In the genomic region with DNA sequence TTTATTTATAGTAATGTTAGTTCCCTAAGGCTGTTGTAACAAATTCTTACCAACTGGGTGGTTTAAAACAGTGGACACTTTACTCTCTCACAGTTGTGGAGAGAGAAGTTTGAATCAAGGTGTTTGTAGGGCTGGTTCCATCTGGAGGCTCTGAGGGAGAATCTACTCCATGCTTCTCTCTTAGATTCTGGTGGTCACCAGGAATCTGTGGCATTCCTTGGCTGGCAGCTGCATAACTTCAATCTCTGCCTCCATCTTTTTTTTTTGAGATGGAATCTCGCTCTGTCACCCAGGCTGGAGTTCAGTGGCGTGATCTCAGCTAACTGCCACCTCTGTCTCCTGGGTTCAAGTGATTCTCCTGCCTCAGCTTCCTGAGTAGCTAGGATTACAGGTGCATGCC, we compare ENCODE assay signal across 16 cellular contexts. TPM values are rescaled to one million over a fixed set of nuclear protein-coding genes. Genes with fewer than 3 reads are reported as not detected.
DNase-seq lines count a peak whose midpoint lies in the region; ATAC-seq and TF ChIP-seq lines count a peak whose summit lies in the region.
"Had no signal": no experiment of that assay in that cellular context is flagged by ENCODE, and none has a peak within 500 bp of the region (broad histone marks: within the 10 kb centered on the region; RNA-seq: fewer than 3 reads in every experiment).

No MANE protein-coding gene starts in this region.

- H3K27me3 Mint-ChIP-seq in CD4-positive, alpha-beta memory T cell = peaks cover 8 to 9% of the 10 kb centered on the region in 2 donors

- H2BK12ac ChIP-seq in mesenchymal stem cell (ENCODE audit: low read length in 2 of 2) = no peak overlapping the region

- H3K9me3 Mint-ChIP-seq in CD4-positive, alpha-beta memory T cell = peaks cover 0 to 2% (median 0%) of the 10 kb centered on the region in 8 donors

- no peak overlapping the region for H3K23ac ChIP-seq in mesenchymal stem cell (ENCODE audit: low read length in 2 of 2)

- no peak overlapping the region for H2AFZ ChIP-seq in mesenchymal stem cell (ENCODE audit: low read depth, low read length)
- H2AFZ ChIP-seq: GM23338 had no signal

- H4K8ac ChIP-seq in mesenchymal stem cell (ENCODE audit: low read length) = no peak overlapping the region

- H3K27ac ChIP-seq in CD4-positive, alpha-beta memory T cell (ENCODE audit: low read depth, low read length) = no peak overlapping the region
- H3K27ac ChIP-seq in mesenchymal stem cell (ENCODE audit: low read length, poor library complexity, severe bottlenecking) = no peak overlapping the region
- H3K27ac ChIP-seq: 22Rv1, BLaER1 had no signal

- H2AK5ac ChIP-seq in mesenchymal stem cell (ENCODE audit: low read length, severe bottlenecking) = no peak overlapping the region

- H3K18ac ChIP-seq in mesenchymal stem cell (ENCODE audit: low read depth in 1 of 2, low read length in 2 of 2) = no peak overlapping the region

- no peak for TF ChIP-seq CTCF in GM20000 (IDR thresholded peaks at IDR 0.05; ENCODE audit: extremely low read depth, missing control alignments)

- DNase-seq in SIG-M5 treated with dmso at 0.1 percent for 504 hours (lab: John Stamatoyannopoulos, UW; ENCODE audit: unreplicated experiment) = peak; percentile 19
- DNase-seq in SIG-M5 (lab: John Stamatoyannopoulos, UW) = no peak
- peak; percentile 68 for DNase-seq in myocyte (ENCODE audit: low read depth)
- DNase-seq in GM20000 (ENCODE audit: low spot score) = no peak
- DNase-seq in CD4-positive, alpha-beta memory T cell = no peak
- no peak for DNase-seq in mesenchymal stem cell
- DNase-seq in stimulated activated CD4-positive, alpha-beta T cell treated with anti-CD3 and anti-CD28 coated beads, Interleukin-2, amount 100 ng/mL, for 48 hours = no peak
- DNase-seq: AML-193, DMS53, H7, IMR-90 had no signal

- H2BK5ac ChIP-seq in mesenchymal stem cell (ENCODE audit: low read depth, low read length, poor library complexity, severe bottlenecking) = no peak overlapping the region

- H3K27ac Mint-ChIP-seq in CD4-positive, alpha-beta memory T cell = no peak overlapping the region
- H3K27ac Mint-ChIP-seq: GM23338 had no signal

- H3K4me3 Mint-ChIP-seq in CD4-positive, alpha-beta memory T cell = no peak overlapping the region
- H3K4me3 Mint-ChIP-seq: GM23338 had no signal

- H3K36me3 Mint-ChIP-seq in CD4-positive, alpha-beta memory T cell = no peaks in the 10 kb centered on the region

- 100% methylated on average over 2 of the region's 2 CpGs for WGBS in mesenchymal stem cell

- no peak overlapping the region for H4K91ac ChIP-seq in mesenchymal stem cell (ENCODE audit: low read length)

- CTCF ChIA-PET in CD4-positive, alpha-beta memory T cell (lab: Charles Lee; ENCODE audit: partially characterized antibody) = no interaction called here

- H3K14ac ChIP-seq in mesenchymal stem cell (ENCODE audit: low read length in 2 of 2) = no peak overlapping the region

- peak; percentile 53; the same call in 2 of the 3 replicates for ATAC-seq in SK-N-SH treated with all-trans-retinoic acid at 6 μM for 48 hours
- ATAC-seq: GM12878, GM23338 had no signal

- no peaks in the 10 kb centered on the region for H3K4me1 Mint-ChIP-seq in CD4-positive, alpha-beta memory T cell

- POLR2A ChIA-PET in CD4-positive, alpha-beta memory T cell (lab: Charles Lee; ENCODE audit: partially characterized antibody) = no interaction called here

- H3K4me1 ChIP-seq in CD4-positive, alpha-beta memory T cell (ENCODE audit: insufficient read depth, low read length) = no peaks in the 10 kb centered on the region
- no peaks in the 10 kb centered on the region for H3K4me1 ChIP-seq in mesenchymal stem cell (ENCODE audit: control insufficient read depth, insufficient read depth, low read depth, low read length)

- no peak overlapping the region for H3K4ac ChIP-seq in mesenchymal stem cell (ENCODE audit: low read depth in 1 of 2, low read length in 2 of 2)

- H3K27me3 ChIP-seq in CD4-positive, alpha-beta memory T cell (ENCODE audit: insufficient read depth, low read length) = no peaks in the 10 kb centered on the region
- no peaks in the 10 kb centered on the region for H3K27me3 ChIP-seq in mesenchymal stem cell (ENCODE audit: control insufficient read depth in 1 of 2, insufficient read depth in 1 of 2, low read length in 2 of 2)
- H3K27me3 ChIP-seq: BLaER1 had no signal

- H3K79me1 ChIP-seq in mesenchymal stem cell (replicated peaks; ENCODE audit: low read length, poor library complexity, severe bottlenecking) = peaks cover 23% of the 10 kb centered on the region

- H2BK120ac ChIP-seq in mesenchymal stem cell (ENCODE audit: low read depth, low read length) = no peak overlapping the region

- no peak overlapping the region for H2BK15ac ChIP-seq in mesenchymal stem cell (ENCODE audit: low read depth, poor library complexity, severe bottlenecking)

- no peaks in the 10 kb centered on the region for H3K36me3 ChIP-seq in CD4-positive, alpha-beta memory T cell (ENCODE audit: insufficient read depth, low read length)
- no peaks in the 10 kb centered on the region for H3K36me3 ChIP-seq in mesenchymal stem cell (ENCODE audit: control insufficient read depth in 1 of 2, insufficient read depth in 2 of 2, low read depth in 1 of 2, low read length in 2 of 2)

- no peaks in the 10 kb centered on the region for H3K9me3 ChIP-seq in CD4-positive, alpha-beta memory T cell (ENCODE audit: control insufficient read depth in 1 of 2, low read length in 2 of 2)
- H3K9me3 ChIP-seq in mesenchymal stem cell (ENCODE audit: control insufficient read depth, low read length) = peaks cover 5% of the 10 kb centered on the region

- intact Hi-C loops in CD4-positive, alpha-beta memory T cell (cut with micrococcal nuclease) = no loop called here

- H3K4me3 ChIP-seq in CD4-positive, alpha-beta memory T cell (ENCODE audit: low read length in 2 of 2) = no peak overlapping the region
- no peak overlapping the region for H3K4me3 ChIP-seq in mesenchymal stem cell (ENCODE audit: insufficient read depth in 1 of 2, low read depth in 1 of 2, low read length in 2 of 2)
- H3K4me3 ChIP-seq: BLaER1, GM12878, GM23338 had no signal

- no peak overlapping the region for H3K9ac ChIP-seq in mesenchymal stem cell (ENCODE audit: low read length)
- H3K9ac ChIP-seq: BLaER1 had no signal

- H3K4me2 ChIP-seq in mesenchymal stem cell (ENCODE audit: low read length, poor library complexity, severe bottlenecking) = no peak overlapping the region
- H3K4me2 ChIP-seq: BLaER1, GM23338 had no signal

TF ChIP-seq in SK-N-SH treated with all-trans-retinoic acid at 6 μM for 48 hours, 23 proteins besides CTCF, POLR2A, EP300 and RAD21:
- TF ChIP-seq OSR1 (CRISPR knock-in tag; IDR thresholded peaks at IDR 0.05) (no peak), POU6F1 (CRISPR knock-in tag; IDR thresholded peaks at IDR 0.05; ENCODE audit: borderline replicate concordance, low read depth) (no peak), CSDC2 (CRISPR knock-in tag; IDR thresholded peaks at IDR 0.05) (no peak), SNAI2 (CRISPR knock-in tag; IDR thresholded peaks at IDR 0.05) (no peak), ZFP30 (CRISPR knock-in tag; IDR thresholded peaks at IDR 0.05) (no peak), ISL1 (CRISPR knock-in tag; IDR thresholded peaks at IDR 0.05) (no peak), ESRRG (CRISPR knock-in tag; IDR thresholded peaks at IDR 0.05) (no peak), CREB5 (CRISPR knock-in tag; IDR thresholded peaks at IDR 0.05; ENCODE audit: low read depth) (no peak), BACH2 (CRISPR knock-in tag; IDR thresholded peaks at IDR 0.05; ENCODE audit: borderline replicate concordance) (no peak), RARB (CRISPR knock-in tag; IDR thresholded peaks at IDR 0.05) (no peak)
- TF ChIP-seq, protein P1, sequence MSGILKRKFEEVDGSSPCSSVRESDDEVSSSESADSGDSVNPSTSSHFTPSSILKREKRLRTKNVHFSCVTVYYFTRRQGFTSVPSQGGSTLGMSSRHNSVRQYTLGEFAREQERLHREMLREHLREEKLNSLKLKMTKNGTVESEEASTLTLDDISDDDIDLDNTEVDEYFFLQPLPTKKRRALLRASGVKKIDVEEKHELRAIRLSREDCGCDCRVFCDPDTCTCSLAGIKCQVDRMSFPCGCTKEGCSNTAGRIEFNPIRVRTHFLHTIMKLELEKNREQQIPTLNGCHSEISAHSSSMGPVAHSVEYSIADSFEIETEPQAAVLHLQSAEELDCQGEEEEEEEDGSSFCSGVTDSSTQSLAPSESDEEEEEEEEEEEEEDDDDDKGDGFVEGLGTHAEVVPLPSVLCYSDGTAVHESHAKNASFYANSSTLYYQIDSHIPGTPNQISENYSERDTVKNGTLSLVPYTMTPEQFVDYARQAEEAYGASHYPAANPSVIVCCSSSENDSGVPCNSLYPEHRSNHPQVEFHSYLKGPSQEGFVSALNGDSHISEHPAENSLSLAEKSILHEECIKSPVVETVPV (CRISPR knock-in tag; IDR thresholded peaks at IDR 0.05) = no peak

RNA-seq across cellular contexts. Expression of gene LDLRAD3, which starts 46.3 kb away (rescaled TPM):
- 24.2 and 32.5 TPM in 2 replicates for total RNA-seq in myocyte
- 15.2 TPM for polyA plus RNA-seq in myocyte (2012)
- total RNA-seq in CD4-positive, alpha-beta memory T cell = not detected
- not detected for polyA plus RNA-seq in CD4-positive, alpha-beta memory T cell
- polyA plus RNA-seq in mesenchymal stem cell (2013, experiment 1 of 2) = 5.9 TPM
- 5.9 TPM for polyA plus RNA-seq in mesenchymal stem cell (2013, experiment 2 of 2)

Comparison
In these comparisons a context has a peak if more than half of its experiments do, and no peak if none do; other contexts are left out.
1. DNase-seq: peak in SIG-M5 treated with dmso at 0.1 percent for 504 hours (single experiment) and myocyte (single experiment); none in SIG-M5 (single experiment), GM20000 (single experiment), CD4-positive, alpha-beta memory T cell (0 of 5), mesenchymal stem cell (single experiment) and stimulated activated CD4-positive, alpha-beta T cell treated with anti-CD3 and anti-CD28 coated beads, Interleukin-2, amount 100 ng/mL, for 48 hours (0 of 2).
2. RNA of gene LDLRAD3, which starts 46.3 kb away (total RNA-seq): 24.2 to 32.5 TPM in myocyte; not detected in CD4-positive, alpha-beta memory T cell; every median in the first group is over 10 times any median in the second.